Comparison of ENCODE assay signal across 31 cellular contexts in genomic region chr2:44718431-44718830, GRCh38.
A peak's percentile ranks its signal among the peaks of the same experiment; 100 is the strongest.
DNase-seq lines count a peak whose midpoint lies in the region; ATAC-seq and TF ChIP-seq lines count a peak whose summit lies in the region.
"Had no signal": no experiment of that assay in that cellular context is flagged by ENCODE, and none has a peak within 500 bp of the region (broad histone marks: within the 10 kb centered on the region; RNA-seq: fewer than 3 reads in every experiment).

No MANE protein-coding gene starts in this region.

- H3K27me3 ChIP-seq in Peyer's patch: no peaks in the 10 kb centered on the region
- H3K27me3 ChIP-seq: BE2C; BLaER1; BLaER1 treated with 17β-estradiol and CSF1 and Interleukin-3, amounts not matched to agents 10 nM and 100 nM had no signal

- TF ChIP-seq POLR2A in Peyer's patch (IDR thresholded peaks at IDR 0.05): no peak

- in situ Hi-C loops in SK-MEL-5 (cut with HindIII; ENCODE audit: low pct_unique_long_range_greater_than_20kb, low sequenced_read_pairs): no loop called here

- no peak overlapping the region for H3K4me3 ChIP-seq in Peyer's patch
- H3K4me3 ChIP-seq: A549; BLaER1; BLaER1 treated with 17β-estradiol and CSF1 and Interleukin-3, amounts not matched to agents 10 nM and 100 nM had no signal

- H3K9me3 ChIP-seq in Peyer's patch: no peaks in the 10 kb centered on the region
- H3K9me3 ChIP-seq: A549; BE2C; BLaER1; BLaER1 treated with 17β-estradiol and CSF1 and Interleukin-3, amounts not matched to agents 10 nM and 100 nM; Caco-2 had no signal

- no peaks in the 10 kb centered on the region for H3K4me1 ChIP-seq in Peyer's patch
- H3K4me1 ChIP-seq: A549, Caco-2 had no signal

- H3K27ac ChIP-seq in Peyer's patch: no peak overlapping the region
- H3K27ac ChIP-seq: 22Rv1; A549; BLaER1; BLaER1 treated with 17β-estradiol and CSF1 and Interleukin-3, amounts not matched to agents 10 nM and 100 nM; C4-2B had no signal

- DNase-seq in COLO829 (ENCODE audit: low spot score) (peak; percentile 55), SK-MEL-5 (ENCODE audit: low read depth, low spot score) (peak; percentile 96), foreskin melanocyte (peak; percentile 67), NCI-H1048 (lab: John Stamatoyannopoulos, UW) (no peak), Peyer's patch (no peak)
- DNase-seq: 8988T; ACHN; AML-193; BE2C; C1 segment of cervical spinal cord; Caco-2; Calu3; CD4-positive, alpha-beta memory T cell; CD4-positive, alpha-beta T cell; CD4-positive, CD25-positive, alpha-beta regulatory T cell; CD8-positive, alpha-beta memory T cell; CD8-positive, alpha-beta T cell; COR-L47; DMS 273 treated with DMSO at 0.1 percent for 48 hours; DMS153; DMS53; DMS79; DMS79 treated with DMSO at 0.1 percent for 48 hours; DND-41; EL had no signal

- H3K36me3 ChIP-seq in Peyer's patch: no peaks in the 10 kb centered on the region
- H3K36me3 ChIP-seq: BE2C; BLaER1; BLaER1 treated with 17β-estradiol and CSF1 and Interleukin-3, amounts not matched to agents 10 nM and 100 nM had no signal

- TF ChIP-seq CTCF in Peyer's patch (IDR thresholded peaks at IDR 0.05): no peak

- no peak for ATAC-seq in HG02759 (IDR thresholded peaks at IDR 0.05; ENCODE audit: unreplicated experiment)
- ATAC-seq: A549; CD8-positive, alpha-beta T cell had no signal

Comparison
In these comparisons a context has a peak if more than half of its experiments do, and no peak if none do; other contexts are left out.
1. DNase-seq: peak in COLO829 (single experiment), SK-MEL-5 (single experiment) and foreskin melanocyte (single experiment); none in NCI-H1048 (single experiment) and Peyer's patch (0 of 3).